In genomic region chr3:189699873-189700272, GRCh38 we compare ENCODE assay signal across 28 cellular contexts.
"Had no signal": no experiment of that assay in that cellular context is flagged by ENCODE, and none has a peak within 500 bp of the region (broad histone marks: within the 10 kb centered on the region; RNA-seq: fewer than 3 reads in every experiment).

No MANE protein-coding gene starts in this region.

- DNase-seq: activated CD4-positive, alpha-beta T cell treated with anti-CD3 and anti-CD28 coated beads, Interleukin-2, amount 10 ng/mL, durations not matched to agents 7 days and 5 days; activated CD4-positive, CD25-positive, alpha-beta regulatory T cell treated with anti-CD3 and anti-CD28 coated beads, Interleukin-2, amount 50 U/mL, for 72 hours; activated CD8-positive, alpha-beta T cell treated with anti-CD3 and anti-CD28 coated beads for 36 hours; activated gamma-delta T cell treated with Interleukin-2 at 50 U/mL for 16 hours; activated naive CD8-positive, alpha-beta T cell treated with anti-CD3 and anti-CD28 coated beads, Interleukin-2, amount 50 U/mL, for 24 hours; activated T-cell treated with anti-CD3 and anti-CD28 coated beads, Interleukin-2, amount 50 U/mL, for 4 hours; effector CD8-positive, alpha-beta T cell; glutamatergic neuron; islet precursor cell; left ventricle myocardium superior; midbrain; naive thymus-derived CD4-positive, alpha-beta T cell; ovary; retina; sigmoid colon; stimulated activated CD4-positive, alpha-beta T cell treated with anti-CD3 and anti-CD28 coated beads, Interleukin-1b, Interleukin-23, amount 100 ng/mL, for 48 hours; stimulated activated CD4-positive, alpha-beta T cell treated with anti-CD3 and anti-CD28 coated beads, Interleukin-4, amount 100 ng/mL, for 4 hours; stimulated activated CD8-positive, alpha-beta memory T cell treated with anti-CD3 and anti-CD28 coated beads, Interleukin-4, amount 100 ng/mL, for 48 hours; stimulated activated naive B cell treated with anti-CD40 and anti-IgM and Interleukin-4, amounts not matched to agents 10 μg/mL and 1 μg/mL and 100 μg/mL, for 72 hours; stomach; T-helper 17 cell; T1000; tibial artery had no signal

- H3K36me3 ChIP-seq: ovary, sigmoid colon, stomach, suprapubic skin, tibial artery had no signal

- H3K4me3 ChIP-seq: ovary, sigmoid colon, smooth muscle cell, stomach, suprapubic skin, tibial artery had no signal

- H3K27me3 Mint-ChIP-seq: activated T-helper 17 cell treated with anti-CD3 and anti-CD28 coated beads, Interleukin-2, amount 50 U/mL, for 72 hours; stimulated activated naive B cell treated with anti-CD40 and anti-IgM and Interleukin-4, amounts not matched to agents 10 μg/mL and 1 μg/mL and 100 μg/mL, for 72 hours had no signal

- ATAC-seq: activated CD8-positive, alpha-beta T cell treated with anti-CD3 and anti-CD28 coated beads for 36 hours; activated naive CD8-positive, alpha-beta T cell treated with anti-CD3 and anti-CD28 coated beads, Interleukin-2, amount 50 U/mL, for 24 hours; activated T-cell treated with anti-CD3 and anti-CD28 coated beads, Interleukin-2, amount 50 U/mL, for 4 hours; activated T-helper 17 cell treated with anti-CD3 and anti-CD28 coated beads, Interleukin-2, amount 50 U/mL, for 72 hours; left ventricle myocardium superior; naive thymus-derived CD4-positive, alpha-beta T cell; stimulated activated naive B cell treated with anti-CD40 and anti-IgM and Interleukin-4, amounts not matched to agents 10 μg/mL and 1 μg/mL and 100 μg/mL, for 72 hours; T-helper 17 cell had no signal

- H3K9me3 ChIP-seq: ovary, sigmoid colon, stomach, suprapubic skin, tibial artery had no signal

- H3K4me3 Mint-ChIP-seq: activated CD4-positive, alpha-beta T cell treated with anti-CD3 and anti-CD28 coated beads, Interleukin-2, amount 10 ng/mL, durations not matched to agents 7 days and 5 days; activated CD8-positive, alpha-beta T cell treated with anti-CD3 and anti-CD28 coated beads for 36 hours; activated naive CD4-positive, alpha-beta T cell treated with anti-CD3 and anti-CD28 coated beads, Interleukin-2, amount 50 U/mL, for 24 hours; activated naive CD8-positive, alpha-beta T cell treated with anti-CD3 and anti-CD28 coated beads, Interleukin-2, amount 50 U/mL, for 24 hours; activated T-cell treated with anti-CD3 and anti-CD28 coated beads, Interleukin-2, amount 50 U/mL, for 4 hours; activated T-helper 17 cell treated with anti-CD3 and anti-CD28 coated beads, Interleukin-2, amount 50 U/mL, for 72 hours; naive thymus-derived CD4-positive, alpha-beta T cell; stimulated activated naive B cell treated with anti-CD40 and anti-IgM and Interleukin-4, amounts not matched to agents 10 μg/mL and 1 μg/mL and 100 μg/mL, for 72 hours; T-helper 17 cell had no signal

- H3K9me3 Mint-ChIP-seq: activated CD4-positive, alpha-beta T cell treated with anti-CD3 and anti-CD28 coated beads, Interleukin-2, amount 10 ng/mL, durations not matched to agents 7 days and 5 days; activated CD8-positive, alpha-beta T cell treated with anti-CD3 and anti-CD28 coated beads for 36 hours; activated naive CD4-positive, alpha-beta T cell treated with anti-CD3 and anti-CD28 coated beads, Interleukin-2, amount 50 U/mL, for 24 hours; activated naive CD8-positive, alpha-beta T cell treated with anti-CD3 and anti-CD28 coated beads, Interleukin-2, amount 50 U/mL, for 24 hours; activated T-cell treated with anti-CD3 and anti-CD28 coated beads, Interleukin-2, amount 50 U/mL, for 4 hours; activated T-helper 17 cell treated with anti-CD3 and anti-CD28 coated beads, Interleukin-2, amount 50 U/mL, for 72 hours had no signal

- H3K36me3 Mint-ChIP-seq: activated naive CD4-positive, alpha-beta T cell treated with anti-CD3 and anti-CD28 coated beads, Interleukin-2, amount 50 U/mL, for 24 hours; naive thymus-derived CD4-positive, alpha-beta T cell; stimulated activated naive B cell treated with anti-CD40 and anti-IgM and Interleukin-4, amounts not matched to agents 10 μg/mL and 1 μg/mL and 100 μg/mL, for 72 hours had no signal

- H3K4me1 ChIP-seq: sigmoid colon, stomach, suprapubic skin, tibial artery had no signal

- H3K4me1 Mint-ChIP-seq: activated naive CD4-positive, alpha-beta T cell treated with anti-CD3 and anti-CD28 coated beads, Interleukin-2, amount 50 U/mL, for 24 hours; activated naive CD8-positive, alpha-beta T cell treated with anti-CD3 and anti-CD28 coated beads, Interleukin-2, amount 50 U/mL, for 24 hours; activated T-helper 17 cell treated with anti-CD3 and anti-CD28 coated beads, Interleukin-2, amount 50 U/mL, for 72 hours; stimulated activated naive B cell treated with anti-CD40 and anti-IgM and Interleukin-4, amounts not matched to agents 10 μg/mL and 1 μg/mL and 100 μg/mL, for 72 hours; T-helper 17 cell had no signal

- H3K27me3 ChIP-seq: ovary, sigmoid colon, stomach, suprapubic skin, tibial artery had no signal

- H3K27ac ChIP-seq: ovary, sigmoid colon, stomach, suprapubic skin, tibial artery had no signal

- H3K27ac Mint-ChIP-seq: activated CD4-positive, alpha-beta T cell treated with anti-CD3 and anti-CD28 coated beads, Interleukin-2, amount 10 ng/mL, durations not matched to agents 7 days and 5 days; activated CD8-positive, alpha-beta T cell treated with anti-CD3 and anti-CD28 coated beads for 36 hours; activated naive CD4-positive, alpha-beta T cell treated with anti-CD3 and anti-CD28 coated beads, Interleukin-2, amount 50 U/mL, for 24 hours; activated naive CD8-positive, alpha-beta T cell treated with anti-CD3 and anti-CD28 coated beads, Interleukin-2, amount 50 U/mL, for 24 hours; activated T-helper 17 cell treated with anti-CD3 and anti-CD28 coated beads, Interleukin-2, amount 50 U/mL, for 72 hours; naive thymus-derived CD4-positive, alpha-beta T cell; progenitor cell of endocrine pancreas; stimulated activated naive B cell treated with anti-CD40 and anti-IgM and Interleukin-4, amounts not matched to agents 10 μg/mL and 1 μg/mL and 100 μg/mL, for 72 hours; T-helper 17 cell had no signal
